ENCODE assay signal across 11 cellular contexts in genomic region chr5:114055810-114056476, GRCh38.
DNase-seq lines count a peak whose midpoint lies in the region; FAIRE-seq and TF ChIP-seq lines count a peak whose summit lies in the region.
"Had no signal": no experiment of that assay in that cellular context is flagged by ENCODE, and none has a peak within 500 bp of the region (broad histone marks: within the 10 kb centered on the region; RNA-seq: fewer than 3 reads in every experiment).

No MANE protein-coding gene starts in this region.

- peak overlapping the region; percentile 70 for H3K27ac ChIP-seq in skeletal muscle tissue (ENCODE audit: low read depth, low read length)

- H3K27ac Mint-ChIP-seq in HFFc6: no peak overlapping the region
- H3K27ac Mint-ChIP-seq: activated naive CD8-positive, alpha-beta T cell; T-helper 17 cell had no signal

- H3K9ac ChIP-seq in skeletal muscle tissue (ENCODE audit: low read depth in 1 of 3, low read length in 3 of 3): peak overlapping the region; percentile 63 to 79 (median 72)

- peaks cover 0 to 6% (median 0%) of the 10 kb centered on the region in 3 donors for H3K27me3 ChIP-seq in skeletal muscle tissue (ENCODE audit: control insufficient read depth in 3 of 3, insufficient read depth in 3 of 3, low read length in 3 of 3)

- no peaks in the 10 kb centered on the region for H3K36me3 ChIP-seq in skeletal muscle tissue (ENCODE audit: control insufficient read depth in 3 of 3, insufficient read depth in 3 of 3, low read length in 3 of 3)

- H3K4me1 ChIP-seq in skeletal muscle tissue (ENCODE audit: control insufficient read depth in 3 of 3, insufficient read depth in 3 of 3, low read length in 3 of 3): peaks cover 12 to 34% (median 14%) of the 10 kb centered on the region in 3 donors

- no peak for FAIRE-seq in GM12891 (lab: Jason Lieb, UNC)

- no peaks in the 10 kb centered on the region for H3K9me3 Mint-ChIP-seq in HFFc6

- H3K4me3 Mint-ChIP-seq in HFFc6: peak overlapping the region; percentile 85
- H3K4me3 Mint-ChIP-seq: activated naive CD8-positive, alpha-beta T cell; T-helper 17 cell had no signal

- no peak for TF ChIP-seq POLR2A in GM12891 (IDR thresholded peaks at IDR 0.05; ENCODE audit: low read depth, low read length)

- DNase-seq in HFFc6 (no peak), choroid plexus epithelial cell (ENCODE audit: low read depth) (peak; percentile 7), inferior parietal cortex (ENCODE audit: extremely low spot score) (peak; percentile 13), GM12891 (ENCODE audit: insufficient read length, low spot score) (no peak), Ammon's horn (ENCODE audit: low spot score) (no peak), HuH-7.5 (ENCODE audit: low spot score) (no peak)
- no peak for DNase-seq in activated CD4-positive, alpha-beta T cell treated with anti-CD3 and anti-CD28 coated beads, Interleukin-2, amount 50 U/mL, for 48 hours
- DNase-seq: T-helper 17 cell had no signal

- H3K9me3 ChIP-seq in skeletal muscle tissue (ENCODE audit: control insufficient read depth in 3 of 3, low read length in 3 of 3): no peaks in the 10 kb centered on the region

- TF ChIP-seq CTCF in HFFc6 (IDR thresholded peaks at IDR 0.05) (no peak), choroid plexus epithelial cell (conservative IDR thresholded peaks at IDR 0.05; ENCODE audit: low read depth, low read length) (no peak)

- peak overlapping the region; percentile 47 for H3K4me3 ChIP-seq in choroid plexus epithelial cell (ENCODE audit: low read depth, low read length)
- peak overlapping the region; percentile 74 to 85 (median 78) for H3K4me3 ChIP-seq in skeletal muscle tissue (ENCODE audit: low read length in 3 of 3)
- H3K4me3 ChIP-seq: lung had no signal

- H3K27me3 Mint-ChIP-seq in HFFc6 (ENCODE audit: insufficient read depth): peaks cover 24% of the 10 kb centered on the region

- H3K36me3 Mint-ChIP-seq in HFFc6 (ENCODE audit: low read depth): no peaks in the 10 kb centered on the region
- H3K36me3 Mint-ChIP-seq: activated naive CD8-positive, alpha-beta T cell had no signal

- peaks cover 8% of the 10 kb centered on the region; the same call in 1 of the 2 replicates for H3K4me1 Mint-ChIP-seq in HFFc6 (ENCODE audit: low read depth)
- H3K4me1 Mint-ChIP-seq: T-helper 17 cell had no signal

TF ChIP-seq in GM12891, 5 proteins besides CTCF, POLR2A, EP300 and RAD21:
- TF ChIP-seq PAX5 (IDR thresholded peaks at IDR 0.05; ENCODE audit: insufficient read depth, low read length, severe bottlenecking) (no peak), POU2F2 (IDR thresholded peaks at IDR 0.05; ENCODE audit: low read depth, low read length) (no peak), TAF1 (IDR thresholded peaks at IDR 0.05; ENCODE audit: low read depth, low read length) (no peak), SPI1 (IDR thresholded peaks at IDR 0.05; ENCODE audit: low read depth, low read length) (no peak), POLR2AphosphoS5 (IDR thresholded peaks at IDR 0.05; ENCODE audit: low read depth, low read length) (no peak)
TF ChIP-seq in GM12891: peak in this region for 0.

Comparison
In these comparisons a context has a peak if more than half of its experiments do, and no peak if none do; other contexts are left out.
1. DNase-seq: peak in choroid plexus epithelial cell (single experiment) and inferior parietal cortex (single experiment); none in HFFc6 (single experiment), GM12891 (single experiment), activated CD4-positive, alpha-beta T cell treated with anti-CD3 and anti-CD28 coated beads, Interleukin-2, amount 50 U/mL, for 48 hours (0 of 2), Ammon's horn (single experiment) and HuH-7.5 (single experiment).